In the genomic region with DNA sequence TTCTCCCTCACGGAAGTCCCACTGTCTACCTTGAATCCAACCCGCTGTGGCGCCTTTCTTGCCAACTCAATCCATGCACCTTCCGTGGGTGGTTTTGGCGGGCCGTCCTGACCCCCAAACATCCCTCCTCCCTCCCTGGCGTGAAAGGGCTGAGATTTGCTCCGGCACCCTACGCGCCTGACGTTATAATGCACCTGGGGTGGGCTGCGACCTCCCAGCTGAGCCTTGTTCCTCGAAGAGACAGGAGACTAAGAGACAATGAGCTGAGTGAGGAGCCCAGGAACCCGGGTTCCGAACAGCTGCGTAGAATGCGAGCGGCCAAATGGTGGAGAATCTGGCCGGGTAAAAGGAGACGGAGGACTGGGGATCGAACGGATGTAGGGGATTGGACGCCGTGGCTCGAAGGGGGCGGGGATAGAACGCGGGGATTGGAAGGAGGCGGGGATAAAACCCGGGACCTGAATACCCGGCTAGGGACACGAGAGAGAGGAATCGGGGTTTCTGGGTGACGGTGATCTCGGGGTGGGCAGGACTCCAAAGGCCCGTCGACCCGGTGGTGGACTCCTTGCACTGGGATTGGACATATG, we compare ENCODE assay signal across 8 cellular contexts. TPM values are rescaled to one million over a fixed set of nuclear protein-coding genes. Genes with fewer than 3 reads are reported as not detected.
A peak's percentile ranks its signal among the peaks of the same experiment; 100 is the strongest.
DNase-seq lines count a peak whose midpoint lies in the region; ATAC-seq, FAIRE-seq and TF ChIP-seq lines count a peak whose summit lies in the region.

TSS of gene CPT1C (plus strand) at position 461 of the 587 bp plus-strand sequence. CDS start 1,137 bp downstream, outside the sequence.

- DNase-seq in COLO668 (lab: John Stamatoyannopoulos, UW; ENCODE audit: unreplicated experiment) (peak; percentile 88), NCI-H187 (lab: John Stamatoyannopoulos, UW) (peak; percentile 86 to 94), HepG2 (ENCODE audit: low spot score) (no peak), HuH-7.5 (ENCODE audit: low spot score) (no peak)
- peak; percentile 44 to 46 for DNase-seq in activated CD4-positive, alpha-beta T cell treated with anti-CD3 and anti-CD28 coated beads, Interleukin-2, amount 50 U/mL, for 4 hours
- peak; percentile 33 for DNase-seq in effector CD4-positive, alpha-beta T cell
- peak; percentile 68 to 73 for DNase-seq in stimulated activated CD4-positive, alpha-beta T cell treated with anti-CD3 and anti-CD28 coated beads, Interleukin-2, amount 100 ng/mL, for 24 hours

- no peak for TF ChIP-seq EP300 in HepG2 (IDR thresholded peaks at IDR 0.05; ENCODE audit: low read depth in 2 of 2, low read length in 2 of 2)
- no peak for TF ChIP-seq EP300 in HepG2 (CRISPR knock-in tag; IDR thresholded peaks at IDR 0.05; ENCODE audit: borderline replicate concordance)

- H3K9ac ChIP-seq in HepG2 (ENCODE audit: insufficient read depth, low read depth, low read length), result no peak within 1 kb of the TSS

- intact Hi-C loops in HepG2 (cut with micrococcal nuclease; ENCODE audit: unreplicated experiment), result no loop called here

- H2AFZ ChIP-seq in HepG2 (ENCODE audit: low read length), result no peak within 1 kb of the TSS

- no peak for TF ChIP-seq RAD21 in HepG2 (CRISPR knock-in tag; IDR thresholded peaks at IDR 0.05)

- H3K79me2 ChIP-seq in HepG2 (ENCODE audit: insufficient read depth, low read length), result no peaks in the 10 kb centered on the region

- no peak within 1 kb of the TSS for H3K4me3 ChIP-seq in HepG2 (replicated peaks in 1 of 3; ENCODE audit: insufficient read depth in 1 of 3, low read depth in 2 of 3, low read length in 3 of 3)

- no TSS peak for BruUV-seq in HepG2 (replicated peaks; lab: Mats Ljungman, UMichigan)

- H3K4me1 ChIP-seq in HepG2 (ENCODE audit: insufficient read depth, low read length), result no peaks in the 10 kb centered on the region

- POLR2A ChIA-PET in HepG2 (lab: Yijun Ruan, JAX), result no interaction called here

- CTCF ChIA-PET in HepG2 (lab: Yijun Ruan, JAX; ENCODE audit: low intra/inter-chr PET ratio, low total read pairs), result no interaction called here

- H3K27me3 ChIP-seq in HepG2 (ENCODE audit: control insufficient read depth in 1 of 2, insufficient read depth in 2 of 2, low read length in 2 of 2), result no peaks in the 10 kb centered on the region

- TF ChIP-seq POLR2A in HepG2 (IDR thresholded peaks at IDR 0.05; ENCODE audit: insufficient read depth in 1 of 2, low read depth in 2 of 2, low read length in 2 of 2), result no peak

- peaks cover 6 to 20% of the 10 kb centered on the region in 2 experiments; a peak in 4 of 5 replicates for H3K36me3 ChIP-seq in HepG2 (replicated peaks in 1 of 2; ENCODE audit: control insufficient read depth in 1 of 2, insufficient read depth in 2 of 2, low read length in 2 of 2)

- no peak within 1 kb of the TSS for H3K27ac ChIP-seq in HepG2 (ENCODE audit: extremely low read length, insufficient read depth, low read length)

- no peak for FAIRE-seq in HepG2 (lab: Jason Lieb, UNC)

- H4K20me1 ChIP-seq in HepG2 (ENCODE audit: insufficient read depth, low read length), result 0 out of 2 replicates have a peak, but pooled peaks cover 2% of the 10 kb centered on the region

- ATAC-seq in HepG2 (no peak), GM21447 (IDR thresholded peaks at IDR 0.05; ENCODE audit: unreplicated experiment) (no peak)

- in situ Hi-C loops in HepG2 (cut with HindIII; ENCODE audit: extremely low pct_ligation_motif_present, low pct_unique_long_range_greater_than_20kb), result no loop called here

- H3K9me3 ChIP-seq in HepG2 (ENCODE audit: low read length), result no peaks in the 10 kb centered on the region

- 92% methylated on average over 38 of the region's 38 CpGs for WGBS in HepG2 (ENCODE audit: low lambda C conversion rate)

- no peak within 1 kb of the TSS for H3K4me2 ChIP-seq in HepG2 (ENCODE audit: low read depth, low read length)

- no peak for TF ChIP-seq CTCF in HepG2 (CRISPR knock-in tag; IDR thresholded peaks at IDR 0.05)

TF ChIP-seq in HepG2, 621 proteins besides CTCF, POLR2A, EP300 and RAD21:
- TF ChIP-seq FOXP1 (IDR thresholded peaks at IDR 0.05), result no peak
- TF ChIP-seq FOXP1 (CRISPR knock-in tag; IDR thresholded peaks at IDR 0.05), result no peak
- TF ChIP-seq ZC3H13 (CRISPR knock-in tag; IDR thresholded peaks at IDR 0.05), result 0 out of 2 replicates have a peak, but pooled peaks have one; percentile 26
- TF ChIP-seq POLR2AphosphoS5 (IDR thresholded peaks at IDR 0.05; ENCODE audit: low read depth, low read length), result peak; percentile 26; the same call in 1 of the 2 replicates
- TF ChIP-seq, protein P1, sequence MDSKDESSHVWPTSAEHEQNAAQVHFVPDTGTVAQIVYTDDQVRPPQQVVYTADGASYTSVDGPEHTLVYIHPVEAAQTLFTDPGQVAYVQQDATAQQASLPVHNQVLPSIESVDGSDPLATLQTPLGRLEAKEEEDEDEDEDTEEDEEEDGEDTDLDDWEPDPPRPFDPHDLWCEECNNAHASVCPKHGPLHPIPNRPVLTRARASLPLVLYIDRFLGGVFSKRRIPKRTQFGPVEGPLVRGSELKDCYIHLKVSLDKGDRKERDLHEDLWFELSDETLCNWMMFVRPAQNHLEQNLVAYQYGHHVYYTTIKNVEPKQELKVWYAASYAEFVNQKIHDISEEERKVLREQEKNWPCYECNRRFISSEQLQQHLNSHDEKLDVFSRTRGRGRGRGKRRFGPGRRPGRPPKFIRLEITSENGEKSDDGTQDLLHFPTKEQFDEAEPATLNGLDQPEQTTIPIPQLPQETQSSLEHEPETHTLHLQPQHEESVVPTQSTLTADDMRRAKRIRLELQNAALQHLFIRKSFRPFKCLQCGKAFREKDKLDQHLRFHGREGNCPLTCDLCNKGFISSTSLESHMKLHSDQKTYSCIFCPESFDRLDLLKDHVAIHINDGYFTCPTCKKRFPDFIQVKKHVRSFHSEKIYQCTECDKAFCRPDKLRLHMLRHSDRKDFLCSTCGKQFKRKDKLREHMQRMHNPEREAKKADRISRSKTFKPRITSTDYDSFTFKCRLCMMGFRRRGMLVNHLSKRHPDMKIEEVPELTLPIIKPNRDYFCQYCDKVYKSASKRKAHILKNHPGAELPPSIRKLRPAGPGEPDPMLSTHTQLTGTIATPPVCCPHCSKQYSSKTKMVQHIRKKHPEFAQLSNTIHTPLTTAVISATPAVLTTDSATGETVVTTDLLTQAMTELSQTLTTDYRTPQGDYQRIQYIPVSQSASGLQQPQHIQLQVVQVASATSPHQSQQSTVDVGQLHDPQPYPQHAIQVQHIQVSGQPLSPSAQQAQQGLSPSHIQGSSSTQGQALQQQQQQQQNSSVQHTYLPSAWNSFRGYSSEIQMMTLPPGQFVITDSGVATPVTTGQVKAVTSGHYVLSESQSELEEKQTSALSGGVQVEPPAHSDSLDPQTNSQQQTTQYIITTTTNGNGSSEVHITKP (CRISPR knock-in tag; IDR thresholded peaks at IDR 0.05; ENCODE audit: low read depth), result no peak
- TF ChIP-seq ZFP91 (CRISPR knock-in tag; IDR thresholded peaks at IDR 0.05; ENCODE audit: borderline replicate concordance), result no peak
- peak; percentile 92 for TF ChIP-seq AGO2 (optimal IDR thresholded peaks at IDR 0.05; ENCODE audit: low read depth, low read length)
- TF ChIP-seq AGO1 (IDR thresholded peaks at IDR 0.05; ENCODE audit: low read depth, low read length, poor library complexity, severe bottlenecking), result peak; percentile 82

RNA-seq across cellular contexts. Expression of gene CPT1C, which starts in this region (rescaled TPM):
- total RNA-seq in HepG2 (2016; rRNA removed; fragmentation: Illumina TruSeq; extraction: Trizol), result not detected in 2 replicates
- total RNA-seq in HepG2 (2016; cell fraction: cytosol; rRNA removed; fragmentation: Illumina TruSeq; extraction: Trizol; ENCODE audit: low read depth), result not detected in 2 replicates
- total RNA-seq in HepG2 (2016; cell fraction: insoluble cytoplasmic fraction; rRNA removed; fragmentation: Illumina TruSeq; extraction: Trizol), result not detected in 2 replicates
- not detected in 2 replicates for total RNA-seq in HepG2 (2016; cell fraction: membrane; rRNA removed; fragmentation: Illumina TruSeq; extraction: Trizol)
- not detected in 2 replicates for total RNA-seq in HepG2 (2016; cell fraction: nucleus; rRNA removed; fragmentation: Illumina TruSeq; extraction: Trizol)
- polyA plus RNA-seq in HepG2 (2011; rRNA removed), result 0.07 and 0.18 TPM in 2 replicates
- 0.23 and 0.29 TPM in 2 replicates for polyA plus RNA-seq in HepG2 (2011; cell fraction: cytosol; rRNA removed)
- polyA plus RNA-seq in HepG2 (2011; cell fraction: nucleus; rRNA removed), result 0.37 and 0.47 TPM in 2 replicates
- polyA plus RNA-seq in HepG2 (2012), result 0.15 and 0.39 TPM in 2 replicates
- 0.17 TPM in 1 of 2 replicates, not detected in the other for polyA plus RNA-seq in HepG2 (2016; cell fraction: cytosol; fragmentation: Illumina TruSeq; extraction: Trizol; ENCODE audit: low read depth)
- not detected in 2 replicates for polyA plus RNA-seq in HepG2 (2016; cell fraction: insoluble cytoplasmic fraction; fragmentation: Illumina TruSeq; extraction: Trizol; ENCODE audit: low read depth)
- not detected in 2 replicates for polyA plus RNA-seq in HepG2 (2016; cell fraction: membrane; fragmentation: Illumina TruSeq; extraction: Trizol; ENCODE audit: low read depth)
- polyA plus RNA-seq in HepG2 (2016; cell fraction: nucleus; fragmentation: Illumina TruSeq; extraction: Trizol; ENCODE audit: insufficient read depth, low read depth), result not detected in 2 replicates
- 2.0 TPM in 1 of 2 replicates, not detected in the other for polyA minus RNA-seq in HepG2 (2011; rRNA and poly(A)+ RNA removed; ENCODE audit: low replicate concordance)
- polyA minus RNA-seq in HepG2 (2011; cell fraction: cytosol; rRNA and poly(A)+ RNA removed), result not detected in 2 replicates
- polyA minus RNA-seq in HepG2 (2011; cell fraction: nucleus; rRNA and poly(A)+ RNA removed), result not detected in 2 replicates

Comparison
In these comparisons a context has a peak if more than half of its experiments do, and no peak if none do; other contexts are left out.
1. DNase-seq: peak in COLO668 (single experiment), NCI-H187 (2 of 2), activated CD4-positive, alpha-beta T cell treated with anti-CD3 and anti-CD28 coated beads, Interleukin-2, amount 50 U/mL, for 4 hours (2 of 2), effector CD4-positive, alpha-beta T cell (single experiment) and stimulated activated CD4-positive, alpha-beta T cell treated with anti-CD3 and anti-CD28 coated beads, Interleukin-2, amount 100 ng/mL, for 24 hours (2 of 2); none in HepG2 (single experiment) and HuH-7.5 (single experiment).